In the genomic region with DNA sequence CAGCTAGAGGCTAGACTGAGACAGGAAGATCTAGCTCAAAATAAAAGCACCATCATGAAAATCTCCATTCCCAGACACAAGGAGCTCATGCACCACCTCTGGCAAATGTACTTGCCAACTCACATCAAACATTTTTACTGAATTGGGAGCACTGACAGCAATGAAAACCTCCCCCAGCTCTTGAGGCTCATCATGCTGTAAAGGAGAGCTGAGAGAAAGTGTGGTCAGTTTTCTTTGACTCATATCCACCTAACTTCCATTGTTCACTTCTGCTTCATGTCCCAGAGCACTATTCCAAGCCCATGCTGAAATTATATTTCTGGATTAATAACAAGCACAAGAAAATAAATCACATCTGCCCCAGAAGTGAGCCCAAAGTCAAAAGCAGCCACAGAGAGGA, we compare ENCODE assay signal across 18 cellular contexts.
DNase-seq lines count a peak whose midpoint lies in the region; ATAC-seq, FAIRE-seq and TF ChIP-seq lines count a peak whose summit lies in the region.
"Had no signal": no experiment of that assay in that cellular context is flagged by ENCODE, and none has a peak within 500 bp of the region (broad histone marks: within the 10 kb centered on the region; RNA-seq: fewer than 3 reads in every experiment).

No MANE protein-coding gene starts in this region.

- no peak overlapping the region for H3K4me2 ChIP-seq in SK-N-SH

- H3K4me3 Mint-ChIP-seq in stimulated activated memory B cell treated with anti-CD40 and anti-IgM and Interleukin-4, amounts not matched to agents 10 μg/mL and 1 μg/mL and 100 μg/mL, for 72 hours: no peak overlapping the region
- H3K4me3 Mint-ChIP-seq: activated T-cell treated with anti-CD3 and anti-CD28 coated beads, Interleukin-2, amount 50 U/mL, for 4 hours; CD4-positive, CD25-positive, alpha-beta regulatory T cell; memory B cell had no signal

- peaks cover 0 to 38% of the 10 kb centered on the region in 2 experiments for H3K36me3 ChIP-seq in SK-N-SH (replicated peaks in 1 of 2; ENCODE audit: control insufficient read depth in 1 of 2, insufficient read depth in 2 of 2, low read length in 1 of 2)

- peaks cover 92% of the 10 kb centered on the region for H3K79me2 ChIP-seq in SK-N-SH (ENCODE audit: insufficient read depth)

- POLR2A ChIA-PET in SK-N-SH (lab: Yijun Ruan, JAX): no interaction called here

- no peak overlapping the region; the same call in 1 of the 2 replicates for H3K9ac ChIP-seq in SK-N-SH

- no peaks in the 10 kb centered on the region for H3K9me2 ChIP-seq in SK-N-SH

- TF ChIP-seq POLR2A in H54 (IDR thresholded peaks at IDR 0.05; ENCODE audit: low read depth, low read length) (no peak), erythroblast (IDR thresholded peaks at IDR 0.05; ENCODE audit: low read length) (no peak)

- H3K4me1 Mint-ChIP-seq in stimulated activated memory B cell treated with anti-CD40 and anti-IgM and Interleukin-4, amounts not matched to agents 10 μg/mL and 1 μg/mL and 100 μg/mL, for 72 hours: peaks cover 12% of the 10 kb centered on the region

- H4K20me1 ChIP-seq in SK-N-SH (ENCODE audit: insufficient read depth): no peaks in the 10 kb centered on the region; the same call in 1 of the 2 replicates

- H3K27ac ChIP-seq in SK-N-SH (ENCODE audit: low read depth in 2 of 2, low read length in 1 of 2): peak overlapping the region; percentile 22 to 64
- H3K27ac ChIP-seq: SJSA1 had no signal

- TF ChIP-seq CTCF in SK-N-SH (IDR thresholded peaks at IDR 0.05): no peak

- peak in 1 of 2 experiments; percentile 32; a peak in 1 of 4 replicates for TF ChIP-seq EP300 in SK-N-SH (IDR thresholded peaks at IDR 0.05; ENCODE audit: borderline replicate concordance in 1 of 2, low read depth in 1 of 2, low read length in 1 of 2)

- no peaks in the 10 kb centered on the region for H3K9me3 ChIP-seq in SK-N-SH
- H3K9me3 ChIP-seq: SJSA1 had no signal

- H3K27me3 ChIP-seq in SK-N-SH (ENCODE audit: insufficient read depth): no peaks in the 10 kb centered on the region
- H3K27me3 ChIP-seq: SJSA1 had no signal

- H3K36me3 Mint-ChIP-seq in stimulated activated memory B cell treated with anti-CD40 and anti-IgM and Interleukin-4, amounts not matched to agents 10 μg/mL and 1 μg/mL and 100 μg/mL, for 72 hours: peaks cover 47% of the 10 kb centered on the region

- H3K4me3 ChIP-seq in SK-N-SH (ENCODE audit: low read depth in 2 of 2, low read length in 1 of 2) (no peak overlapping the region), skeletal muscle cell (ENCODE audit: low read depth, low read length) (no peak overlapping the region)
- H3K4me3 ChIP-seq: SJSA1 had no signal

- no peaks in the 10 kb centered on the region for H3K27me3 Mint-ChIP-seq in stimulated activated memory B cell treated with anti-CD40 and anti-IgM and Interleukin-4, amounts not matched to agents 10 μg/mL and 1 μg/mL and 100 μg/mL, for 72 hours
- H3K27me3 Mint-ChIP-seq: CD4-positive, CD25-positive, alpha-beta regulatory T cell; memory B cell had no signal

- no peak for TF ChIP-seq RAD21 in SK-N-SH (IDR thresholded peaks at IDR 0.05; ENCODE audit: low read length)

- CTCF ChIA-PET in SK-N-SH (lab: Yijun Ruan, JAX): interaction anchor here (0.6 to 1.5 kb wide), 3 partner anchors 13 to 306 kb away, joined by 3 to 6 read pairs (median 3); no protein-coding TSS in a partner anchor

- no peak overlapping the region for H3K27ac Mint-ChIP-seq in stimulated activated memory B cell treated with anti-CD40 and anti-IgM and Interleukin-4, amounts not matched to agents 10 μg/mL and 1 μg/mL and 100 μg/mL, for 72 hours
- H3K27ac Mint-ChIP-seq: CD4-positive, CD25-positive, alpha-beta regulatory T cell; memory B cell had no signal

- no peak overlapping the region for H2AFZ ChIP-seq in SK-N-SH (ENCODE audit: low read depth)

- peak; percentile 10 for DNase-seq in H54 (ENCODE audit: insufficient read length, low spot score)
- DNase-seq in SK-N-SH: no peak
- DNase-seq in erythroblast (lab: John Stamatoyannopoulos, UW): peak; percentile 22 to 35
- peak; percentile 47 for DNase-seq in skeletal muscle cell (ENCODE audit: low read depth)
- DNase-seq in globus pallidus (ENCODE audit: low spot score): no peak
- DNase-seq in stimulated activated naive CD8-positive, alpha-beta T cell treated with anti-CD3 and anti-CD28 coated beads, Interleukin-15, Interleukin-2, amounts not matched to agents 100 U/mL and 50 U/mL, for 24 hours: no peak
- DNase-seq: activated T-cell treated with anti-CD3 and anti-CD28 coated beads, Interleukin-2, amount 50 U/mL, for 4 hours; aorta; CD4-positive, CD25-positive, alpha-beta regulatory T cell; hypothalamus; NCI-H69; stimulated activated CD4-positive, alpha-beta T cell treated with anti-CD3 and anti-CD28 coated beads, Interleukin-1b, Interleukin-23, amount 100 ng/mL, for 48 hours; stimulated activated naive CD4-positive, alpha-beta T cell treated with Interleukin-2 at 50 U/mL for 16 hours had no signal

- peak; percentile 81 for FAIRE-seq in H54 (lab: Jason Lieb, UNC)

- peaks cover 18 to 39% of the 10 kb centered on the region in 2 experiments for H3K4me1 ChIP-seq in SK-N-SH (ENCODE audit: control insufficient read depth in 1 of 2, insufficient read depth in 2 of 2, low read depth in 1 of 2, low read length in 1 of 2)

- peaks cover 20% of the 10 kb centered on the region for H3F3A ChIP-seq in SK-N-SH (replicated peaks; ENCODE audit: insufficient read depth)

- H3K9me3 Mint-ChIP-seq in stimulated activated memory B cell treated with anti-CD40 and anti-IgM and Interleukin-4, amounts not matched to agents 10 μg/mL and 1 μg/mL and 100 μg/mL, for 72 hours: no peaks in the 10 kb centered on the region
- H3K9me3 Mint-ChIP-seq: activated T-cell treated with anti-CD3 and anti-CD28 coated beads, Interleukin-2, amount 50 U/mL, for 4 hours; CD4-positive, CD25-positive, alpha-beta regulatory T cell; memory B cell had no signal

- no peak for ATAC-seq in stimulated activated memory B cell treated with anti-CD40 and anti-IgM and Interleukin-4, amounts not matched to agents 10 μg/mL and 1 μg/mL and 100 μg/mL, for 72 hours
- no peak for ATAC-seq in stimulated activated naive CD8-positive, alpha-beta T cell treated with anti-CD3 and anti-CD28 coated beads, Interleukin-15, Interleukin-2, amounts not matched to agents 100 U/mL and 50 U/mL, for 24 hours
- ATAC-seq in GM19395 (IDR thresholded peaks at IDR 0.05; ENCODE audit: unreplicated experiment): no peak
- ATAC-seq: activated CD4-positive, CD25-positive, alpha-beta regulatory T cell treated with anti-CD3 and anti-CD28 coated beads, Interleukin-2, amount 50 U/mL, for 24 hours; activated T-cell treated with anti-CD3 and anti-CD28 coated beads, Interleukin-2, amount 50 U/mL, for 4 hours had no signal

TF ChIP-seq in SK-N-SH, 30 proteins besides CTCF, POLR2A, EP300 and RAD21 (continues in another document):
- TF ChIP-seq ELF1 (IDR thresholded peaks at IDR 0.05) (no peak), GATA2 (CRISPR knock-in tag; IDR thresholded peaks at IDR 0.05) (no peak), RCOR1 (IDR thresholded peaks at IDR 0.05; ENCODE audit: low read length) (no peak), FOXM1 (IDR thresholded peaks at IDR 0.05; ENCODE audit: low read depth) (no peak), FOSL2 (IDR thresholded peaks at IDR 0.05; ENCODE audit: borderline replicate concordance, low read depth) (no peak), PBX3 (IDR thresholded peaks at IDR 0.05) (peak; percentile 76), SMC3 (IDR thresholded peaks at IDR 0.05; ENCODE audit: low read depth, low read length) (no peak), TAF1 (IDR thresholded peaks at IDR 0.05; ENCODE audit: borderline replicate concordance, low read depth, low read length) (no peak), TCF12 (IDR thresholded peaks at IDR 0.05) (peak; percentile 69), EZH2phosphoT487 (IDR thresholded peaks at IDR 0.05; ENCODE audit: borderline replicate concordance, low read depth) (no peak)
- TF ChIP-seq, protein P1, sequence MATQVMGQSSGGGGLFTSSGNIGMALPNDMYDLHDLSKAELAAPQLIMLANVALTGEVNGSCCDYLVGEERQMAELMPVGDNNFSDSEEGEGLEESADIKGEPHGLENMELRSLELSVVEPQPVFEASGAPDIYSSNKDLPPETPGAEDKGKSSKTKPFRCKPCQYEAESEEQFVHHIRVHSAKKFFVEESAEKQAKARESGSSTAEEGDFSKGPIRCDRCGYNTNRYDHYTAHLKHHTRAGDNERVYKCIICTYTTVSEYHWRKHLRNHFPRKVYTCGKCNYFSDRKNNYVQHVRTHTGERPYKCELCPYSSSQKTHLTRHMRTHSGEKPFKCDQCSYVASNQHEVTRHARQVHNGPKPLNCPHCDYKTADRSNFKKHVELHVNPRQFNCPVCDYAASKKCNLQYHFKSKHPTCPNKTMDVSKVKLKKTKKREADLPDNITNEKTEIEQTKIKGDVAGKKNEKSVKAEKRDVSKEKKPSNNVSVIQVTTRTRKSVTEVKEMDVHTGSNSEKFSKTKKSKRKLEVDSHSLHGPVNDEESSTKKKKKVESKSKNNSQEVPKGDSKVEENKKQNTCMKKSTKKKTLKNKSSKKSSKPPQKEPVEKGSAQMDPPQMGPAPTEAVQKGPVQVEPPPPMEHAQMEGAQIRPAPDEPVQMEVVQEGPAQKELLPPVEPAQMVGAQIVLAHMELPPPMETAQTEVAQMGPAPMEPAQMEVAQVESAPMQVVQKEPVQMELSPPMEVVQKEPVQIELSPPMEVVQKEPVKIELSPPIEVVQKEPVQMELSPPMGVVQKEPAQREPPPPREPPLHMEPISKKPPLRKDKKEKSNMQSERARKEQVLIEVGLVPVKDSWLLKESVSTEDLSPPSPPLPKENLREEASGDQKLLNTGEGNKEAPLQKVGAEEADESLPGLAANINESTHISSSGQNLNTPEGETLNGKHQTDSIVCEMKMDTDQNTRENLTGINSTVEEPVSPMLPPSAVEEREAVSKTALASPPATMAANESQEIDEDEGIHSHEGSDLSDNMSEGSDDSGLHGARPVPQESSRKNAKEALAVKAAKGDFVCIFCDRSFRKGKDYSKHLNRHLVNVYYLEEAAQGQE (IDR thresholded peaks at IDR 0.05; ENCODE audit: low read depth, low read length): no peak

Comparison
In these comparisons a context has a peak if more than half of its experiments do, and no peak if none do; other contexts are left out.
1. DNase-seq: peak in H54 (single experiment), erythroblast (2 of 2) and skeletal muscle cell (single experiment); none in SK-N-SH (single experiment), globus pallidus (single experiment) and stimulated activated naive CD8-positive, alpha-beta T cell treated with anti-CD3 and anti-CD28 coated beads, Interleukin-15, Interleukin-2, amounts not matched to agents 100 U/mL and 50 U/mL, for 24 hours (single experiment).